29 cellular contexts compared by ENCODE assay signal in genomic region chr18:46373787-46374186, GRCh38.
DNase-seq lines count a peak whose midpoint lies in the region; ATAC-seq and TF ChIP-seq lines count a peak whose summit lies in the region.
"Had no signal": no experiment of that assay in that cellular context is flagged by ENCODE, and none has a peak within 500 bp of the region (broad histone marks: within the 10 kb centered on the region; RNA-seq: fewer than 3 reads in every experiment).

No MANE protein-coding gene starts in this region.

- H3K4me3 Mint-ChIP-seq in GM23338: no peak overlapping the region
- H3K4me3 Mint-ChIP-seq in WTC11: no peak overlapping the region
- peak overlapping the region; percentile 57 for H3K4me3 Mint-ChIP-seq in neural progenitor cell
- H3K4me3 Mint-ChIP-seq: CD4-positive, alpha-beta memory T cell; T-cell had no signal

- H3K36me3 Mint-ChIP-seq in GM23338 (ENCODE audit: low read depth): no peaks in the 10 kb centered on the region; the same call in 2 of the 3 replicates
- no peaks in the 10 kb centered on the region for H3K36me3 Mint-ChIP-seq in WTC11
- peaks cover 8% of the 10 kb centered on the region for H3K36me3 Mint-ChIP-seq in neural progenitor cell
- H3K36me3 Mint-ChIP-seq: CD4-positive, alpha-beta memory T cell; T-cell had no signal

- H3K79me2 ChIP-seq in GM23338 (replicated peaks; ENCODE audit: insufficient read depth) (no peaks in the 10 kb centered on the region), neural progenitor cell (ENCODE audit: low read depth) (no peaks in the 10 kb centered on the region), smooth muscle cell (ENCODE audit: low read depth) (no peaks in the 10 kb centered on the region)

- H3K9me3 Mint-ChIP-seq in GM23338: no peaks in the 10 kb centered on the region
- H3K9me3 Mint-ChIP-seq in WTC11: no peaks in the 10 kb centered on the region
- H3K9me3 Mint-ChIP-seq in neural progenitor cell: no peaks in the 10 kb centered on the region
- H3K9me3 Mint-ChIP-seq: T-cell had no signal

- H3K36me3 ChIP-seq in GM23338 (ENCODE audit: insufficient read depth): no peaks in the 10 kb centered on the region
- no peaks in the 10 kb centered on the region for H3K36me3 ChIP-seq in neural progenitor cell
- H3K36me3 ChIP-seq in smooth muscle cell (ENCODE audit: low read depth): no peaks in the 10 kb centered on the region
- H3K36me3 ChIP-seq: MG63, SJCRH30 had no signal

- H3K4me1 ChIP-seq in GM23338 (ENCODE audit: insufficient read depth) (no peaks in the 10 kb centered on the region), neural progenitor cell (peaks cover 28% of the 10 kb centered on the region), smooth muscle cell (ENCODE audit: low read depth) (peaks cover 5% of the 10 kb centered on the region)
- H3K4me1 ChIP-seq: A549 had no signal

- DNase-seq in GM23338 (ENCODE audit: low spot score) (peak; percentile 35), NCI-H524 (lab: John Stamatoyannopoulos, UW) (peak; percentile 48 to 51), WTC11 (ENCODE audit: low spot score) (peak; percentile 24), neural progenitor cell (ENCODE audit: low spot score) (peak; percentile 65), sciatic nerve (ENCODE audit: low spot score) (no peak), smooth muscle cell (lab: John Stamatoyannopoulos, UW; ENCODE audit: unreplicated experiment) (no peak), T1000 (lab: John Stamatoyannopoulos, UW) (no peak)
- DNase-seq: AML-193; C1 segment of cervical spinal cord; CD4-positive, alpha-beta memory T cell; COR-L47; DMS79; EL; GDM1; IMR-90; KG1; MG63; NCI-H1105 treated with DMSO at 0.1 percent for 48 hours; NCI-H1694; NCI-H2029 treated with DMSO at 0.1 percent for 48 hours; NCI-H2171 treated with DMSO at 0.1 percent for 48 hours; NCI-H345; NCI-H510A treated with DMSO at 0.1 percent for 48 hours; NCI-H82; NK-92 treated with Interleukin-12 subunit alpha and Interleukin-12 subunit beta, amount 100 ng/mL, for 24 hours; PC-3; SJCRH30; T-cell had no signal

- no peak overlapping the region for H2AFZ ChIP-seq in GM23338
- H2AFZ ChIP-seq in neural progenitor cell (replicated peaks): no peak overlapping the region
- H2AFZ ChIP-seq in smooth muscle cell (ENCODE audit: low read depth): no peak overlapping the region

- H3K4me1 Mint-ChIP-seq in GM23338 (peaks cover 18% of the 10 kb centered on the region), WTC11 (peaks cover 14% of the 10 kb centered on the region), neural progenitor cell (peaks cover 58% of the 10 kb centered on the region)
- H3K4me1 Mint-ChIP-seq: CD4-positive, alpha-beta memory T cell; T-cell had no signal

- H3K9me2 ChIP-seq in GM23338 (ENCODE audit: insufficient read depth): no peaks in the 10 kb centered on the region

- no peaks in the 10 kb centered on the region for H3K9me3 ChIP-seq in neural progenitor cell (ENCODE audit: low read depth)
- no peaks in the 10 kb centered on the region for H3K9me3 ChIP-seq in smooth muscle cell (replicated peaks; ENCODE audit: low read depth)
- H3K9me3 ChIP-seq: A549, MG63, SJCRH30 had no signal

- H3K27ac ChIP-seq in GM23338 (ENCODE audit: low read depth) (no peak overlapping the region), neural progenitor cell (peak overlapping the region; percentile 37), smooth muscle cell (ENCODE audit: low read depth) (no peak overlapping the region)
- H3K27ac ChIP-seq: A549, SJCRH30 had no signal

- TF ChIP-seq CTCF in GM23338 (conservative IDR thresholded peaks at IDR 0.05; ENCODE audit: low read depth in 2 of 2) (no peak), WTC11 (IDR thresholded peaks at IDR 0.05) (no peak), neural progenitor cell (IDR thresholded peaks at IDR 0.05) (peak; percentile 17), smooth muscle cell (IDR thresholded peaks at IDR 0.05; ENCODE audit: borderline replicate concordance, insufficient read depth, poor library complexity, severe bottlenecking) (no peak)

- no peak overlapping the region for H3K4me2 ChIP-seq in GM23338
- peak overlapping the region; percentile 61 for H3K4me2 ChIP-seq in neural progenitor cell
- H3K4me2 ChIP-seq in smooth muscle cell: no peak overlapping the region
- H3K4me2 ChIP-seq: A549 had no signal

- H3K27ac Mint-ChIP-seq in GM23338 (no peak overlapping the region), WTC11 (no peak overlapping the region), neural progenitor cell (no peak overlapping the region)
- H3K27ac Mint-ChIP-seq: CD4-positive, alpha-beta memory T cell; T-cell had no signal

- H3K27me3 Mint-ChIP-seq in GM23338 (ENCODE audit: insufficient read depth, low read depth, poor library complexity) (peaks cover 7% of the 10 kb centered on the region), WTC11 (ENCODE audit: low read depth) (no peaks in the 10 kb centered on the region), neural progenitor cell (ENCODE audit: insufficient read depth, low read depth) (no peaks in the 10 kb centered on the region)

- ATAC-seq in GM23338 (peak; percentile 36), WTC11 (no peak), sciatic nerve (no peak)
- ATAC-seq: PC-3, T-cell had no signal

- POLR2A ChIA-PET in WTC11 (lab: Charles Lee): no interaction called here

- CTCF ChIA-PET in WTC11 (lab: Charles Lee): interaction anchor here (0.9 to 1.7 kb wide), 4 partner anchors 20 to 201 kb away, joined by 3 to 4 read pairs (median 4); no protein-coding TSS in a partner anchor

- intact Hi-C loops in sciatic nerve (cut with DNase I): no loop called here

- H3K27me3 ChIP-seq in GM23338 (ENCODE audit: insufficient read depth) (no peaks in the 10 kb centered on the region), neural progenitor cell (no peaks in the 10 kb centered on the region), smooth muscle cell (ENCODE audit: low read depth) (no peaks in the 10 kb centered on the region)
- H3K27me3 ChIP-seq: MG63, SJCRH30 had no signal

- H3K4me3 ChIP-seq in GM23338 (no peak overlapping the region), neural progenitor cell (no peak overlapping the region), smooth muscle cell (no peak overlapping the region)
- H3K4me3 ChIP-seq: A549, MG63, SJCRH30 had no signal

- no peak overlapping the region for H3K9ac ChIP-seq in neural progenitor cell
- H3K9ac ChIP-seq in smooth muscle cell (ENCODE audit: low read depth): no peak overlapping the region

- H4K20me1 ChIP-seq in GM23338 (replicated peaks; ENCODE audit: insufficient read depth) (no peaks in the 10 kb centered on the region), neural progenitor cell (ENCODE audit: low read depth) (peaks cover 98% of the 10 kb centered on the region), smooth muscle cell (ENCODE audit: low read depth) (no peaks in the 10 kb centered on the region)

- H3F3A ChIP-seq in GM23338 (replicated peaks; ENCODE audit: low read depth): no peaks in the 10 kb centered on the region
- no peaks in the 10 kb centered on the region for H3F3A ChIP-seq in neural progenitor cell (ENCODE audit: low read depth)
- no peaks in the 10 kb centered on the region for H3F3A ChIP-seq in smooth muscle cell (ENCODE audit: low read depth)

- WGBS in smooth muscle cell (ENCODE audit: low lambda C conversion rate): 71% methylated on average over 7 of the region's 7 CpGs

TF ChIP-seq in GM23338, 12 proteins besides CTCF, POLR2A, EP300 and RAD21 (continues in another document):
- no peak for TF ChIP-seq EZH2phosphoT487 (IDR thresholded peaks at IDR 0.05; ENCODE audit: unreplicated experiment)

TF ChIP-seq in WTC11, 78 proteins besides CTCF, POLR2A, EP300 and RAD21:
- TF ChIP-seq ZNF232 (CRISPR knock-in tag; IDR thresholded peaks at IDR 0.05): no peak
- TF ChIP-seq ZNF416 (CRISPR knock-in tag; IDR thresholded peaks at IDR 0.05): no peak
- TF ChIP-seq ATF1 (CRISPR knock-in tag; IDR thresholded peaks at IDR 0.05): no peak
- TF ChIP-seq JAZF1 (CRISPR knock-in tag; IDR thresholded peaks at IDR 0.05): no peak
- no peak for TF ChIP-seq FOXJ3 (CRISPR knock-in tag; IDR thresholded peaks at IDR 0.05; ENCODE audit: borderline replicate concordance)
- TF ChIP-seq NFYB (CRISPR knock-in tag; conservative IDR thresholded peaks at IDR 0.05; ENCODE audit: low read depth): no peak
- no peak for TF ChIP-seq ZNF317 (CRISPR knock-in tag; IDR thresholded peaks at IDR 0.05; ENCODE audit: borderline replicate concordance, low read depth)
- no peak for TF ChIP-seq NR3C1 (CRISPR knock-in tag; conservative IDR thresholded peaks at IDR 0.05; ENCODE audit: low read depth)
- TF ChIP-seq, protein P1, sequence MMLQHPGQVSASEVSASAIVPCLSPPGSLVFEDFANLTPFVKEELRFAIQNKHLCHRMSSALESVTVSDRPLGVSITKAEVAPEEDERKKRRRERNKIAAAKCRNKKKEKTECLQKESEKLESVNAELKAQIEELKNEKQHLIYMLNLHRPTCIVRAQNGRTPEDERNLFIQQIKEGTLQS (CRISPR knock-in tag; conservative IDR thresholded peaks at IDR 0.05): no peak
TF ChIP-seq in WTC11: peak in this region for 0.

Comparison
In these comparisons a context has a peak if more than half of its experiments do, and no peak if none do; other contexts are left out.
1. DNase-seq: peak in GM23338 (single experiment), NCI-H524 (2 of 2), WTC11 (single experiment) and neural progenitor cell (single experiment); none in sciatic nerve (single experiment), smooth muscle cell (single experiment) and T1000 (single experiment).